ENCODE assay signal across 28 cellular contexts in genomic region chrX:149648932-149649331, GRCh38. TPM values are rescaled to one million over a fixed set of nuclear protein-coding genes. Genes with fewer than 3 reads are reported as not detected.
DNase-seq lines count a peak whose midpoint lies in the region; ATAC-seq, FAIRE-seq and TF ChIP-seq lines count a peak whose summit lies in the region.
"Had no signal": no experiment of that assay in that cellular context is flagged by ENCODE, and none has a peak within 500 bp of the region (broad histone marks: within the 10 kb centered on the region; RNA-seq: fewer than 3 reads in every experiment).

No MANE protein-coding gene starts in this region.

- CTCF ChIA-PET in activated naive CD4-positive, alpha-beta T cell treated with anti-CD3 and anti-CD28 coated beads for 36 hours (lab: Charles Lee), result no interaction called here
- CTCF ChIA-PET in GM12878 (lab: Yijun Ruan, JAX), result no interaction called here

- TF ChIP-seq CTCF in GM12878 (IDR thresholded peaks at IDR 0.05 in 2 of 3, conservative IDR thresholded peaks at IDR 0.05 in 1 of 3; ENCODE audit: control insufficient read depth in 2 of 3, extremely low read depth in 1 of 3, insufficient read depth in 1 of 3, low read depth in 3 of 3, low read length in 3 of 3) (peak in 2 of 3 experiments; percentile 7 to 8; a peak in 2 of 6 replicates), retinal pigment epithelial cell (conservative IDR thresholded peaks at IDR 0.05; ENCODE audit: low read depth, low read length) (peak; percentile 9)

- in situ Hi-C loops in GM12878 (cut with MboI), result no loop called here

- no peaks in the 10 kb centered on the region for H3K36me3 Mint-ChIP-seq in activated naive CD4-positive, alpha-beta T cell treated with anti-CD3 and anti-CD28 coated beads for 36 hours (ENCODE audit: low read depth)
- H3K36me3 Mint-ChIP-seq: immature natural killer cell; mesothelial cell of epicardium; naive thymus-derived CD4-positive, alpha-beta T cell had no signal

- H4K20me1 ChIP-seq in GM12878 (ENCODE audit: control insufficient read depth, insufficient read depth), result no peaks in the 10 kb centered on the region

- SMC1A ChIA-PET in GM12878 (lab: Charles Lee; ENCODE audit: uncharacterized antibody, unreplicated experiment), result no interaction called here

- ATAC-seq in GM12878, result peak; percentile 48
- no peak for ATAC-seq in HG03571 (IDR thresholded peaks at IDR 0.05; ENCODE audit: unreplicated experiment)
- ATAC-seq: left ventricle myocardium superior; naive thymus-derived CD4-positive, alpha-beta T cell; T-helper 17 cell had no signal

- WGBS in GM12878 (ENCODE audit: insufficient coverage, insufficient replicate concordance, low lambda C conversion rate, missing lambda C conversion rate), result 0% methylated on average over 1 of the region's 1 CpG

- intact Hi-C loops in activated naive CD4-positive, alpha-beta T cell treated with anti-CD3 and anti-CD28 coated beads for 36 hours (cut with micrococcal nuclease), result no loop called here
- intact Hi-C loops in GM12878 (cut with micrococcal nuclease; ENCODE audit: unreplicated experiment), result no loop called here
- intact Hi-C loops in cardiac septum (cut with DNase I), result loop anchor here (10.0 kb wide), 1 partner anchor 84 kb away; no protein-coding TSS in a partner anchor

- no peak overlapping the region for H3K27ac Mint-ChIP-seq in activated naive CD4-positive, alpha-beta T cell treated with anti-CD3 and anti-CD28 coated beads for 36 hours
- H3K27ac Mint-ChIP-seq: mesothelial cell of epicardium; naive thymus-derived CD4-positive, alpha-beta T cell; T-helper 17 cell had no signal

- no peak overlapping the region for H3K4me2 ChIP-seq in GM12878 (ENCODE audit: control insufficient read depth, insufficient read depth)
- H3K4me2 ChIP-seq: KMS-11 had no signal

- TF ChIP-seq EP300 in GM12878 (IDR thresholded peaks at IDR 0.05; ENCODE audit: borderline replicate concordance in 1 of 2, control insufficient read depth in 1 of 2, low read depth in 2 of 2, low read length in 2 of 2), result no peak

- no peak for TF ChIP-seq POLR2A in GM12878 (IDR thresholded peaks at IDR 0.05; ENCODE audit: low read depth, low read length)

- H3K27ac ChIP-seq in GM12878 (ENCODE audit: control insufficient read depth, insufficient read depth), result no peak overlapping the region
- H3K27ac ChIP-seq: KMS-11, RWPE1, SK-N-MC had no signal

- H3K36me3 ChIP-seq in H7 (replicated peaks; ENCODE audit: control insufficient read depth, insufficient read depth, low read length), result no peaks in the 10 kb centered on the region
- no peaks in the 10 kb centered on the region for H3K36me3 ChIP-seq in GM12878 (ENCODE audit: control insufficient read depth in 2 of 2, insufficient read depth in 2 of 2, low read length in 1 of 2)

- no peak for FAIRE-seq in GM12878 (lab: Jason Lieb, UNC)

- H3K4me1 Mint-ChIP-seq in activated naive CD4-positive, alpha-beta T cell treated with anti-CD3 and anti-CD28 coated beads for 36 hours (ENCODE audit: low read depth), result no peaks in the 10 kb centered on the region
- H3K4me1 Mint-ChIP-seq: immature natural killer cell, mesothelial cell of epicardium, T-helper 17 cell had no signal

- H3K27me3 ChIP-seq in H7 (ENCODE audit: control insufficient read depth, insufficient read depth, low read length) (no peaks in the 10 kb centered on the region), GM12878 (replicated peaks in 1 of 2; ENCODE audit: control insufficient read depth in 2 of 2, insufficient read depth in 2 of 2, low read length in 1 of 2) (no peaks in the 10 kb centered on the region)

- H3K4me3 ChIP-seq in H7 (ENCODE audit: insufficient read depth, low read depth, low read length), result no peak overlapping the region
- no peak overlapping the region for H3K4me3 ChIP-seq in GM12878
- no peak overlapping the region for H3K4me3 ChIP-seq in retinal pigment epithelial cell (ENCODE audit: low read length)
- H3K4me3 ChIP-seq: SK-N-MC had no signal

- H3K9me3 Mint-ChIP-seq in activated naive CD4-positive, alpha-beta T cell treated with anti-CD3 and anti-CD28 coated beads for 36 hours, result no peaks in the 10 kb centered on the region
- H3K9me3 Mint-ChIP-seq: immature natural killer cell had no signal

- BruUV-seq in GM12878 (replicated peaks; lab: Mats Ljungman, UMichigan), result no TSS peak

- H3K4me3 Mint-ChIP-seq in activated naive CD4-positive, alpha-beta T cell treated with anti-CD3 and anti-CD28 coated beads for 36 hours, result no peak overlapping the region
- H3K4me3 Mint-ChIP-seq: immature natural killer cell; mesothelial cell of epicardium; naive thymus-derived CD4-positive, alpha-beta T cell; T-helper 17 cell had no signal

- peaks cover 8% of the 10 kb centered on the region for H3K4me1 ChIP-seq in GM12878 (ENCODE audit: control insufficient read depth, insufficient read depth, low read length)

- H3K9me3 ChIP-seq in GM12878 (replicated peaks; ENCODE audit: control insufficient read depth, insufficient read depth, low read length), result no peaks in the 10 kb centered on the region; the same call in 2 of the 3 replicates

- RAD21 ChIA-PET in GM12878 (lab: Charles Lee; ENCODE audit: unreplicated experiment), result no interaction called here

- POLR2A ChIA-PET in GM12878 (lab: Charles Lee), result no interaction called here

- no peak overlapping the region for H2AFZ ChIP-seq in GM12878 (ENCODE audit: control insufficient read depth, low read depth, low read length)

- DNase-seq in activated naive CD4-positive, alpha-beta T cell treated with anti-CD3 and anti-CD28 coated beads for 36 hours, result peak; percentile 6
- no peak for DNase-seq in activated naive CD4-positive, alpha-beta T cell treated with anti-CD3 and anti-CD28 coated beads, Interleukin-2, amount 50 U/mL, for 16 hours
- peak; percentile 53 for DNase-seq in H7
- DNase-seq in GM12878 (ENCODE audit: low read depth, low spot score), result no peak
- no peak for DNase-seq in retinal pigment epithelial cell (ENCODE audit: low read depth)
- no peak for DNase-seq in dermis blood vessel endothelial cell
- no peak for DNase-seq in cardiac septum (ENCODE audit: low spot score)
- DNase-seq: ACHN; activated CD4-positive, alpha-beta T cell treated with anti-CD3 and anti-CD28 coated beads, Interleukin-2, amount 50 U/mL, for 1 hour; activated effector memory CD4-positive, alpha-beta T cell treated with anti-CD3 and anti-CD28 coated beads, Interleukin-2, amount 50 U/mL, for 16 hours; activated T-cell treated with anti-CD3 and anti-CD28 coated beads for 4 hours; DND-41; left ventricle myocardium superior; naive thymus-derived CD4-positive, alpha-beta T cell; NCI-H187; NCI-H526 treated with DMSO at 0.1 percent for 48 hours; occipital lobe; stimulated activated CD4-positive, alpha-beta T cell treated with anti-CD3 and anti-CD28 coated beads, Interleukin-4, amount 100 ng/mL, for 1 hour; stimulated activated naive CD4-positive, alpha-beta T cell; T-helper 17 cell had no signal

- no peaks in the 10 kb centered on the region for H3K27me3 Mint-ChIP-seq in activated naive CD4-positive, alpha-beta T cell treated with anti-CD3 and anti-CD28 coated beads for 36 hours (ENCODE audit: low read depth)

- no peak for TF ChIP-seq RAD21 in GM12878 (IDR thresholded peaks at IDR 0.05; ENCODE audit: insufficient read depth, low read depth, low read length)

- no peak overlapping the region for H3K9ac ChIP-seq in GM12878 (ENCODE audit: control insufficient read depth, insufficient read depth, low read length)
- H3K9ac ChIP-seq: KMS-11 had no signal

- no peaks in the 10 kb centered on the region for H3K79me2 ChIP-seq in GM12878 (ENCODE audit: control insufficient read depth, insufficient read depth, low read length)

RNA-seq across cellular contexts. Expression of gene TMEM185A, which starts 17.3 kb away (rescaled TPM):
- 1 to 10 TPM; 7.2 to 7.5 TPM for total RNA-seq in activated naive CD4-positive, alpha-beta T cell treated with anti-CD3 and anti-CD28 coated beads for 36 hours
- 30.7 and 36.1 TPM in 2 replicates for total RNA-seq in H7 (2014; rRNA removed; shearing (Covaris generic))
- 32.1 and 34.2 TPM in 2 replicates for total RNA-seq in GM12878 (2013; cell fraction: nucleolus; rRNA removed)
- total RNA-seq in GM12878 (2014; rRNA removed) (11.9 and 12.5 TPM in 2 replicates), GM12878 (2014; rRNA removed; fragmentation: Illumina TruSeq; extraction: Trizol) (9.6 and 11.0 TPM in 2 replicates), GM12878 (2021) (13.0 and 15.0 TPM in 2 replicates), dermis blood vessel endothelial cell (17.1 and 17.9 TPM in 2 replicates), cardiac septum (30.2 TPM)
- 9.0 TPM for polyA plus RNA-seq in GM12878 (2011; ENCODE audit: low read depth)
- polyA plus RNA-seq in GM12878 (2011; rRNA removed) (24.5 and 25.1 TPM in 2 replicates), GM12878 (2014; fragmentation: Illumina TruSeq; extraction: Trizol) (11.2 and 11.5 TPM in 2 replicates), GM12878 (2014; fragmentation: Nextera tagmentation; extraction: Ambion mirVana) (1 to 10 TPM; 2.4 to 3.9 TPM), GM12878 (2014; rRNA removed) (11.6 and 11.9 TPM in 2 replicates), GM12878 (2016; fragmentation: Nextera tagmentation; extraction: Ambion mirVana) (10 to 100 TPM; 16.8 to 19.1 TPM)
- 24.1 and 27.1 TPM in 2 replicates for polyA plus RNA-seq in GM12878 (2011; cell fraction: cytosol; rRNA removed)
- polyA plus RNA-seq in GM12878 (2011; cell fraction: nucleus; rRNA removed), result 20.7 and 26.0 TPM in 2 replicates
- polyA plus RNA-seq in GM12878 (2012), result 9.3 and 13.1 TPM in 2 replicates
- polyA minus RNA-seq in GM12878 (2011; rRNA and poly(A)+ RNA removed), result 29.6 and 32.6 TPM in 2 replicates
- 8.6 and 13.2 TPM in 2 replicates for polyA minus RNA-seq in GM12878 (2011; cell fraction: cytosol; rRNA and poly(A)+ RNA removed)
- 7.4 and 12.2 TPM in 2 replicates for polyA minus RNA-seq in GM12878 (2011; cell fraction: nucleus; rRNA and poly(A)+ RNA removed)

RNA-seq across cellular contexts. Expression of gene HSFX2, which starts 53.8 kb away (rescaled TPM):
- not detected for total RNA-seq in activated naive CD4-positive, alpha-beta T cell treated with anti-CD3 and anti-CD28 coated beads for 36 hours
- 1.2 and 1.3 TPM in 2 replicates for total RNA-seq in H7 (2014; rRNA removed; shearing (Covaris generic))
- not detected in 2 replicates for total RNA-seq in GM12878 (2013; cell fraction: nucleolus; rRNA removed)
- total RNA-seq in GM12878 (2014; rRNA removed) (0.11 TPM in 1 of 2 replicates, not detected in the other), GM12878 (2014; rRNA removed; fragmentation: Illumina TruSeq; extraction: Trizol) (0.18 TPM in 1 of 2 replicates, not detected in the other), GM12878 (2021) (not detected in 2 replicates), dermis blood vessel endothelial cell (0.37 TPM in 1 of 2 replicates, not detected in the other), cardiac septum (not detected)
- not detected for polyA plus RNA-seq in GM12878 (2011; ENCODE audit: low read depth)
- polyA plus RNA-seq in GM12878 (2011; rRNA removed) (0.07 TPM in 1 of 2 replicates, not detected in the other), GM12878 (2014; fragmentation: Illumina TruSeq; extraction: Trizol) (not detected in 2 replicates), GM12878 (2014; fragmentation: Nextera tagmentation; extraction: Ambion mirVana) (not detected), GM12878 (2014; rRNA removed) (0.14 TPM in 1 of 2 replicates, not detected in the other), GM12878 (2016; fragmentation: Nextera tagmentation; extraction: Ambion mirVana) (not detected)
- polyA plus RNA-seq in GM12878 (2011; cell fraction: cytosol; rRNA removed), result 0.12 TPM in 1 of 2 replicates, not detected in the other
- polyA plus RNA-seq in GM12878 (2011; cell fraction: nucleus; rRNA removed), result 0.25 TPM in 1 of 2 replicates, not detected in the other
- polyA plus RNA-seq in GM12878 (2012), result 0.10 TPM in 1 of 2 replicates, not detected in the other
- polyA minus RNA-seq in GM12878 (2011; rRNA and poly(A)+ RNA removed), result not detected in 2 replicates
- polyA minus RNA-seq in GM12878 (2011; cell fraction: cytosol; rRNA and poly(A)+ RNA removed), result not detected in 2 replicates
- polyA minus RNA-seq in GM12878 (2011; cell fraction: nucleus; rRNA and poly(A)+ RNA removed), result 0.24 and 1.3 TPM in 2 replicates
- total RNA-seq: epithelial cell of proximal tubule, HT1080, left ventricle myocardium superior, mesothelial cell of epicardium, T-helper 17 cell had no signal
- polyA plus RNA-seq: immature natural killer cell; naive thymus-derived CD4-positive, alpha-beta T cell had no signal

Comparison
In these comparisons a context has a peak if more than half of its experiments do, and no peak if none do; other contexts are left out.
1. DNase-seq: peak in activated naive CD4-positive, alpha-beta T cell treated with anti-CD3 and anti-CD28 coated beads for 36 hours (single experiment) and H7 (single experiment); none in activated naive CD4-positive, alpha-beta T cell treated with anti-CD3 and anti-CD28 coated beads, Interleukin-2, amount 50 U/mL, for 16 hours (single experiment), GM12878 (single experiment), retinal pigment epithelial cell (single experiment), dermis blood vessel endothelial cell (single experiment) and cardiac septum (single experiment).